ENCODE assay signal across 9 cellular contexts in genomic region chr1:150516616-150517015, GRCh38. TPM values are rescaled to one million over a fixed set of nuclear protein-coding genes. Genes with fewer than 3 reads are reported as not detected.
A peak's percentile ranks its signal among the peaks of the same experiment; 100 is the strongest.
DNase-seq lines count a peak whose midpoint lies in the region; ATAC-seq and TF ChIP-seq lines count a peak whose summit lies in the region.
"Had no signal": no experiment of that assay in that cellular context is flagged by ENCODE, and none has a peak within 500 bp of the region (broad histone marks: within the 10 kb centered on the region; RNA-seq: fewer than 3 reads in every experiment).

No MANE protein-coding gene starts in this region.

- ATAC-seq in IMR-90 (ENCODE audit: low read depth) (no peak), left lung (peak; percentile 39), GM21367 (IDR thresholded peaks at IDR 0.05; ENCODE audit: unreplicated experiment) (no peak), HG02938 (IDR thresholded peaks at IDR 0.05; ENCODE audit: unreplicated experiment) (no peak), GM19328 (IDR thresholded peaks at IDR 0.05; ENCODE audit: unreplicated experiment) (no peak)

- H3K27ac Mint-ChIP-seq in CD8-positive, alpha-beta memory T cell: peak overlapping the region in 7 of 8 donors; percentile 17 to 96 (median 74)
- H3K27ac Mint-ChIP-seq in activated T-helper 1 cell treated with anti-CD3 and anti-CD28 coated beads, Interleukin-12 subunit alpha, Interleukin-12 subunit beta, Interleukin-2, Interleukin-4 antibody, amounts not matched to agents 30 ng/mL and 10 ng/mL and 1 ng/mL, durations not matched to agents 14 hours and 24 hours and 36 hours: no peak overlapping the region

- H2AFZ ChIP-seq in IMR-90 (replicated peaks; ENCODE audit: low read length, poor library complexity): peak overlapping the region; percentile 81

- H3K18ac ChIP-seq in IMR-90 (ENCODE audit: low read depth, low read length): no peak overlapping the region

- H3K4me2 ChIP-seq in IMR-90 (ENCODE audit: low read depth, low read length): peak overlapping the region; percentile 86

- H2BK120ac ChIP-seq in IMR-90 (ENCODE audit: low read depth, low read length): no peak overlapping the region

- BruUV-seq in IMR-90 (replicated peaks; lab: Mats Ljungman, UMichigan): no TSS peak

- no peak overlapping the region for H2BK5ac ChIP-seq in IMR-90 (ENCODE audit: low read depth, low read length, poor library complexity, severe bottlenecking)

- peaks cover 0 to 2% of the 10 kb centered on the region in 2 donors for H3K27me3 Mint-ChIP-seq in CD8-positive, alpha-beta memory T cell
- peaks cover 2% of the 10 kb centered on the region for H3K27me3 Mint-ChIP-seq in activated T-helper 1 cell treated with anti-CD3 and anti-CD28 coated beads, Interleukin-12 subunit alpha, Interleukin-12 subunit beta, Interleukin-2, Interleukin-4 antibody, amounts not matched to agents 30 ng/mL and 10 ng/mL and 1 ng/mL, durations not matched to agents 14 hours and 24 hours and 36 hours (ENCODE audit: insufficient read depth)

- no peaks in the 10 kb centered on the region for H3K9me3 Mint-ChIP-seq in CD8-positive, alpha-beta memory T cell
- no peaks in the 10 kb centered on the region for H3K9me3 Mint-ChIP-seq in activated T-helper 1 cell treated with anti-CD3 and anti-CD28 coated beads, Interleukin-12 subunit alpha, Interleukin-12 subunit beta, Interleukin-2, Interleukin-4 antibody, amounts not matched to agents 30 ng/mL and 10 ng/mL and 1 ng/mL, durations not matched to agents 14 hours and 24 hours and 36 hours

- no peak for TF ChIP-seq CTCF in IMR-90 (conservative IDR thresholded peaks at IDR 0.05; ENCODE audit: low read depth, low read length)
- no peak for TF ChIP-seq CTCF in left lung (IDR thresholded peaks at IDR 0.05)

- CTCF ChIA-PET in CD8-positive, alpha-beta memory T cell (lab: Charles Lee): interaction anchor here (0.7 to 1.8 kb wide), 5 partner anchors 9 to 105 kb away, joined by 3 to 8 read pairs (median 3); no protein-coding TSS in a partner anchor
- CTCF ChIA-PET in IMR-90 (lab: Yijun Ruan, JAX): interaction anchor here (0.6 to 3.0 kb wide), 4 partner anchors 12 to 352 kb away, joined by 3 to 13 read pairs (median 8); no protein-coding TSS in a partner anchor

- H4K91ac ChIP-seq in IMR-90 (ENCODE audit: insufficient read depth, low read depth, low read length): no peak overlapping the region

- H4K8ac ChIP-seq in IMR-90 (ENCODE audit: low read depth in 2 of 2, low read length in 2 of 2): peak overlapping the region; percentile 48 to 72; a peak in 2 of 4 replicates

- peak overlapping the region; percentile 8; the same call in 1 of the 2 replicates for H3K56ac ChIP-seq in IMR-90 (ENCODE audit: extremely low read depth, insufficient read depth, low read length)

- no CpG with 5 or more reads among the region's 4 CpGs for WGBS in IMR-90 (ENCODE audit: extremely low coverage in 2 of 2, insufficient read length in 1 of 2), 2 experiments

- H4K5ac ChIP-seq in IMR-90 (ENCODE audit: low read depth, low read length): no peak overlapping the region

- peak overlapping the region; percentile 80 for H3K4me3 ChIP-seq in CD8-positive, alpha-beta memory T cell (ENCODE audit: low read length)
- H3K4me3 ChIP-seq in IMR-90 (ENCODE audit: insufficient read depth, low read depth, low read length) (peak overlapping the region; percentile 22; the same call in 1 of the 2 replicates), left lung (peak overlapping the region in 1 of 2 donors; percentile 57)

- TF ChIP-seq RAD21 in IMR-90 (IDR thresholded peaks at IDR 0.05; ENCODE audit: low read length): no peak

- no peak overlapping the region for H2AK5ac ChIP-seq in IMR-90 (ENCODE audit: low read depth, low read length)

- H3K9ac ChIP-seq in IMR-90 (ENCODE audit: low read depth, low read length): no peak overlapping the region

- no peak for TF ChIP-seq POLR2A in IMR-90 (IDR thresholded peaks at IDR 0.05; ENCODE audit: low read depth, low read length)

- peaks cover 11 to 16% (median 13%) of the 10 kb centered on the region in 3 donors for H3K4me1 Mint-ChIP-seq in CD8-positive, alpha-beta memory T cell
- peaks cover 23% of the 10 kb centered on the region for H3K4me1 Mint-ChIP-seq in activated T-helper 1 cell treated with anti-CD3 and anti-CD28 coated beads, Interleukin-12 subunit alpha, Interleukin-12 subunit beta, Interleukin-2, Interleukin-4 antibody, amounts not matched to agents 30 ng/mL and 10 ng/mL and 1 ng/mL, durations not matched to agents 14 hours and 24 hours and 36 hours (ENCODE audit: low read depth)

- in situ Hi-C loops in IMR-90 (cut with MboI; ENCODE audit: low sequenced_read_pairs): no loop called here

- peaks cover 10% of the 10 kb centered on the region for H3K4me1 ChIP-seq in CD8-positive, alpha-beta memory T cell (ENCODE audit: insufficient read depth, low read length)
- H3K4me1 ChIP-seq in IMR-90 (ENCODE audit: control insufficient read depth, insufficient read depth, low read length) (peaks cover 6% of the 10 kb centered on the region), left lung (peaks cover 4 to 18% of the 10 kb centered on the region in 2 donors)

- intact Hi-C loops in IMR-90 (cut with micrococcal nuclease) (loop anchor here (5.0 kb wide), 1 partner anchor 194 kb away; the partner anchor contains the start of gene PRPF3), left lung (cut with DNase I) (no loop called here)
- intact Hi-C loops in activated T-helper 1 cell treated with anti-CD3 and anti-CD28 coated beads, Interleukin-12 subunit alpha, Interleukin-12 subunit beta, Interleukin-2, Interleukin-4 antibody, amounts not matched to agents 30 ng/mL and 10 ng/mL and 1 ng/mL, durations not matched to agents 14 hours and 24 hours and 36 hours (cut with micrococcal nuclease): no loop called here

- no peak overlapping the region for H2AK9ac ChIP-seq in IMR-90 (replicated peaks; ENCODE audit: low read depth, low read length, poor library complexity)

- POLR2A ChIA-PET in CD8-positive, alpha-beta memory T cell (lab: Charles Lee): interaction anchor here (0.7 to 2.8 kb wide), 3 partner anchors 14 to 153 kb away, joined by 3 to 11 read pairs (median 6); partner anchors contain the start of gene RPRD2
- POLR2A ChIA-PET in IMR-90 (lab: Charles Lee; ENCODE audit: unreplicated experiment): interaction anchor here (1.7 kb wide), 1 partner anchor 261 kb away, joined by 5 read pairs; no protein-coding TSS in a partner anchor

- no peaks in the 10 kb centered on the region for H3K9me3 ChIP-seq in CD8-positive, alpha-beta memory T cell (ENCODE audit: low read length)
- H3K9me3 ChIP-seq in IMR-90 (ENCODE audit: control insufficient read depth, insufficient read depth, low read length) (no peaks in the 10 kb centered on the region), left lung (no peaks in the 10 kb centered on the region)

- H3K36me3 ChIP-seq in CD8-positive, alpha-beta memory T cell (ENCODE audit: insufficient read depth, low read length): no peaks in the 10 kb centered on the region
- peaks cover 14% of the 10 kb centered on the region; the same call in 1 of the 2 replicates for H3K36me3 ChIP-seq in IMR-90 (ENCODE audit: control insufficient read depth, insufficient read depth, low read length)
- H3K36me3 ChIP-seq in left lung: peaks cover 0 to 7% of the 10 kb centered on the region in 2 donors

- H2BK15ac ChIP-seq in IMR-90 (ENCODE audit: low read depth, low read length): no peak overlapping the region

- peaks cover 0 to 30% of the 10 kb centered on the region in 2 experiments; a peak in 3 of 4 replicates for H3K79me1 ChIP-seq in IMR-90 (ENCODE audit: low read depth in 1 of 2, low read length in 2 of 2)

- peak overlapping the region; percentile 87 to 94 (median 92) for H3K4me3 Mint-ChIP-seq in CD8-positive, alpha-beta memory T cell
- peak overlapping the region; percentile 79 for H3K4me3 Mint-ChIP-seq in activated T-helper 1 cell treated with anti-CD3 and anti-CD28 coated beads, Interleukin-12 subunit alpha, Interleukin-12 subunit beta, Interleukin-2, Interleukin-4 antibody, amounts not matched to agents 30 ng/mL and 10 ng/mL and 1 ng/mL, durations not matched to agents 14 hours and 24 hours and 36 hours

- H3K27ac ChIP-seq in CD8-positive, alpha-beta memory T cell (ENCODE audit: low read depth, low read length): peak overlapping the region; percentile 61
- H3K27ac ChIP-seq in IMR-90 (ENCODE audit: insufficient read depth, low read length) (no peak overlapping the region), left lung (no peak overlapping the region)

- H3K27me3 ChIP-seq in CD8-positive, alpha-beta memory T cell (ENCODE audit: insufficient read depth, low read length, poor library complexity, severe bottlenecking): no peaks in the 10 kb centered on the region
- no peaks in the 10 kb centered on the region for H3K27me3 ChIP-seq in IMR-90 (ENCODE audit: control insufficient read depth, insufficient read depth, low read length)
- no peaks in the 10 kb centered on the region for H3K27me3 ChIP-seq in left lung

- DNase-seq in CD8-positive, alpha-beta memory T cell: no peak
- DNase-seq in IMR-90 (no peak), left lung (no peak), islet precursor cell (no peak)
- DNase-seq in activated T-helper 1 cell treated with anti-CD3 and anti-CD28 coated beads, Interleukin-12 subunit alpha, Interleukin-12 subunit beta, Interleukin-2, Interleukin-4 antibody, amounts not matched to agents 30 ng/mL and 10 ng/mL and 1 ng/mL, durations not matched to agents 14 hours and 24 hours and 36 hours (ENCODE audit: low spot score): no peak

- H2BK20ac ChIP-seq in IMR-90 (ENCODE audit: low read depth, low read length): no peak overlapping the region

- H3K23ac ChIP-seq in IMR-90 (ENCODE audit: low read depth, low read length): peak overlapping the region; percentile 80

- H3K36me3 Mint-ChIP-seq in CD8-positive, alpha-beta memory T cell: peaks cover 0 to 4% (median 1%) of the 10 kb centered on the region in 3 donors
- H3K36me3 Mint-ChIP-seq in activated T-helper 1 cell treated with anti-CD3 and anti-CD28 coated beads, Interleukin-12 subunit alpha, Interleukin-12 subunit beta, Interleukin-2, Interleukin-4 antibody, amounts not matched to agents 30 ng/mL and 10 ng/mL and 1 ng/mL, durations not matched to agents 14 hours and 24 hours and 36 hours (ENCODE audit: low read depth): peaks cover 6% of the 10 kb centered on the region

- dilution Hi-C loops in IMR-90 (cut with HindIII; ENCODE audit: low sequenced_read_pairs, unreplicated experiment): no loop called here

- H3K4ac ChIP-seq in IMR-90 (ENCODE audit: low read depth, low read length): no peak overlapping the region

- H3K14ac ChIP-seq in IMR-90 (replicated peaks; ENCODE audit: low read depth, low read length): no peak overlapping the region

- no peaks in the 10 kb centered on the region for H4K20me1 ChIP-seq in IMR-90 (ENCODE audit: insufficient read depth, low read length)

- H3K9me1 ChIP-seq in IMR-90 (ENCODE audit: insufficient read depth, low read length): peaks cover 17% of the 10 kb centered on the region

RNA-seq across cellular contexts. Expression of gene FALEC, which starts 1.1 kb away (rescaled TPM):
- total RNA-seq in CD8-positive, alpha-beta memory T cell: not detected
- polyA plus RNA-seq in CD8-positive, alpha-beta memory T cell: not detected
- total RNA-seq in IMR-90 (2012; rRNA removed) (not detected in 2 replicates), left lung (not detected)
- 0.26 TPM in 1 of 2 replicates, not detected in the other for polyA plus RNA-seq in IMR-90 (2012; rRNA removed)
- polyA plus RNA-seq in IMR-90 (2012; cell fraction: cytosol; rRNA removed): 0.12 TPM in 1 of 2 replicates, not detected in the other
- not detected in 2 replicates for polyA plus RNA-seq in IMR-90 (2012; cell fraction: nucleus; rRNA removed; ENCODE audit: low replicate concordance)
- total RNA-seq in activated T-helper 1 cell treated with anti-CD3 and anti-CD28 coated beads, Interleukin-12 subunit alpha, Interleukin-12 subunit beta, Interleukin-2, Interleukin-4 antibody, amounts not matched to agents 30 ng/mL and 10 ng/mL and 1 ng/mL, durations not matched to agents 14 hours and 24 hours and 36 hours: not detected in 2 replicates
- total RNA-seq: mononuclear cell had no signal

RNA-seq across cellular contexts. Expression of gene ECM1, which starts 8.7 kb away (rescaled TPM):
- total RNA-seq in CD8-positive, alpha-beta memory T cell: 1 to 10 TPM; 1.3 to 1.5 TPM
- polyA plus RNA-seq in CD8-positive, alpha-beta memory T cell: 0.09 TPM
- total RNA-seq in IMR-90 (2012; rRNA removed): 17.2 and 20.1 TPM in 2 replicates
- 230 and 264 TPM in 2 replicates for polyA plus RNA-seq in IMR-90 (2012; rRNA removed)
- polyA plus RNA-seq in IMR-90 (2012; cell fraction: cytosol; rRNA removed): 156 and 270 TPM in 2 replicates
- polyA plus RNA-seq in IMR-90 (2012; cell fraction: nucleus; rRNA removed; ENCODE audit: low replicate concordance): 174 and 251 TPM in 2 replicates
- total RNA-seq in activated T-helper 1 cell treated with anti-CD3 and anti-CD28 coated beads, Interleukin-12 subunit alpha, Interleukin-12 subunit beta, Interleukin-2, Interleukin-4 antibody, amounts not matched to agents 30 ng/mL and 10 ng/mL and 1 ng/mL, durations not matched to agents 14 hours and 24 hours and 36 hours: 1.9 and 2.6 TPM in 2 replicates
- total RNA-seq in left lung: 10 to 100 TPM; 21.3 to 65.2 TPM

RNA-seq across cellular contexts. Expression of gene TARS2, which starts 29.4 kb away (rescaled TPM):
- total RNA-seq in CD8-positive, alpha-beta memory T cell: 10 to 100 TPM; 49.7 to 51.2 TPM
- polyA plus RNA-seq in CD8-positive, alpha-beta memory T cell: 29.0 TPM
- total RNA-seq in IMR-90 (2012; rRNA removed) (10.9 and 12.2 TPM in 2 replicates), left lung (10 to 100 TPM; 18.5 to 21.7 TPM)
- 20.4 and 21.8 TPM in 2 replicates for polyA plus RNA-seq in IMR-90 (2012; rRNA removed)
- polyA plus RNA-seq in IMR-90 (2012; cell fraction: cytosol; rRNA removed): 16.2 and 18.1 TPM in 2 replicates
- polyA plus RNA-seq in IMR-90 (2012; cell fraction: nucleus; rRNA removed; ENCODE audit: low replicate concordance): 16.1 and 19.7 TPM in 2 replicates
- 77.3 and 77.4 TPM in 2 replicates for total RNA-seq in activated T-helper 1 cell treated with anti-CD3 and anti-CD28 coated beads, Interleukin-12 subunit alpha, Interleukin-12 subunit beta, Interleukin-2, Interleukin-4 antibody, amounts not matched to agents 30 ng/mL and 10 ng/mL and 1 ng/mL, durations not matched to agents 14 hours and 24 hours and 36 hours

RNA-seq across cellular contexts. Expression of gene ADAMTSL4, which starts 32.6 kb away (rescaled TPM):
- total RNA-seq in CD8-positive, alpha-beta memory T cell: under 1 TPM; 0.22 to 0.31 TPM
- not detected for polyA plus RNA-seq in CD8-positive, alpha-beta memory T cell
- 0.54 and 0.56 TPM in 2 replicates for total RNA-seq in IMR-90 (2012; rRNA removed)
- 11.3 and 12.2 TPM in 2 replicates for polyA plus RNA-seq in IMR-90 (2012; rRNA removed)
- polyA plus RNA-seq in IMR-90 (2012; cell fraction: cytosol; rRNA removed): 7.9 and 11.9 TPM in 2 replicates
- 44.4 and 63.5 TPM in 2 replicates for polyA plus RNA-seq in IMR-90 (2012; cell fraction: nucleus; rRNA removed; ENCODE audit: low replicate concordance)
- total RNA-seq in activated T-helper 1 cell treated with anti-CD3 and anti-CD28 coated beads, Interleukin-12 subunit alpha, Interleukin-12 subunit beta, Interleukin-2, Interleukin-4 antibody, amounts not matched to agents 30 ng/mL and 10 ng/mL and 1 ng/mL, durations not matched to agents 14 hours and 24 hours and 36 hours: 1.2 and 1.3 TPM in 2 replicates
- total RNA-seq in left lung: 10 to 100 TPM; 52.9 to 76.0 TPM
